ENCODE assay signal across 29 cellular contexts in genomic region chr14:90050271-90050670, GRCh38. TPM values are rescaled to one million over a fixed set of nuclear protein-coding genes. Genes with fewer than 3 reads are reported as not detected.
A peak's percentile ranks its signal among the peaks of the same experiment; 100 is the strongest.
DNase-seq lines count a peak whose midpoint lies in the region; ATAC-seq, FAIRE-seq and TF ChIP-seq lines count a peak whose summit lies in the region.
"Had no signal": no experiment of that assay in that cellular context is flagged by ENCODE, and none has a peak within 500 bp of the region (broad histone marks: within the 10 kb centered on the region; RNA-seq: fewer than 3 reads in every experiment).

No MANE protein-coding gene starts in this region.

- no peaks in the 10 kb centered on the region for H3K9me3 ChIP-seq in CD4-positive, alpha-beta memory T cell (ENCODE audit: control insufficient read depth in 1 of 2, low read length in 2 of 2)
- H3K9me3 ChIP-seq: A549 had no signal

- no peak overlapping the region for H3K56ac ChIP-seq in mesendoderm (ENCODE audit: low read length)

- POLR2A ChIA-PET in CD4-positive, alpha-beta memory T cell (lab: Charles Lee; ENCODE audit: partially characterized antibody), result no interaction called here

- FAIRE-seq in bronchial epithelial cell (lab: Jason Lieb, UNC), result peak; percentile 79
- FAIRE-seq: A549, GM12878, GM12892, GM18507 had no signal

- H2BK15ac ChIP-seq in mesendoderm (replicated peaks; ENCODE audit: low read depth), result no peak overlapping the region

- no peaks in the 10 kb centered on the region for H3K4me1 Mint-ChIP-seq in CD4-positive, alpha-beta memory T cell
- H3K4me1 Mint-ChIP-seq: B cell; CD8-positive, alpha-beta memory T cell had no signal

- no peaks in the 10 kb centered on the region for H3K9me3 Mint-ChIP-seq in CD4-positive, alpha-beta memory T cell
- H3K9me3 Mint-ChIP-seq: CD4-positive, alpha-beta T cell; CD8-positive, alpha-beta memory T cell had no signal

- H3K9ac ChIP-seq in mesendoderm (ENCODE audit: low read length), result no peak overlapping the region
- H3K9ac ChIP-seq: BLaER1 treated with 17β-estradiol and CSF1 and Interleukin-3, amounts not matched to agents 10 nM and 100 nM had no signal

- CTCF ChIA-PET in CD4-positive, alpha-beta memory T cell (lab: Charles Lee; ENCODE audit: partially characterized antibody), result no interaction called here

- H3K4me3 Mint-ChIP-seq in CD4-positive, alpha-beta memory T cell, result no peak overlapping the region
- H3K4me3 Mint-ChIP-seq: B cell; CD4-positive, alpha-beta T cell; CD8-positive, alpha-beta memory T cell had no signal

- no peaks in the 10 kb centered on the region for H3K4me1 ChIP-seq in mesendoderm (ENCODE audit: control insufficient read depth, low read depth, low read length)
- H3K4me1 ChIP-seq in CD4-positive, alpha-beta memory T cell (ENCODE audit: insufficient read depth, low read length), result no peaks in the 10 kb centered on the region

- H3K18ac ChIP-seq in mesendoderm (ENCODE audit: low read length), result no peak overlapping the region

- H3K4me2 ChIP-seq in mesendoderm (ENCODE audit: low read length), result no peak overlapping the region
- H3K4me2 ChIP-seq: A549; BLaER1 treated with 17β-estradiol and CSF1 and Interleukin-3, amounts not matched to agents 10 nM and 100 nM had no signal

- no peak overlapping the region for H3K4ac ChIP-seq in mesendoderm (ENCODE audit: low read depth, low read length)

- H3K27me3 ChIP-seq in bronchial epithelial cell (ENCODE audit: control insufficient read depth, insufficient read depth, low read length) (no peaks in the 10 kb centered on the region), mesendoderm (ENCODE audit: insufficient read depth, low read length, poor library complexity) (no peaks in the 10 kb centered on the region)
- peaks cover 5% of the 10 kb centered on the region for H3K27me3 ChIP-seq in CD4-positive, alpha-beta memory T cell (ENCODE audit: insufficient read depth, low read length)
- H3K27me3 ChIP-seq: BLaER1 treated with 17β-estradiol and CSF1 and Interleukin-3, amounts not matched to agents 10 nM and 100 nM had no signal

- no peak overlapping the region for H2BK5ac ChIP-seq in mesendoderm (ENCODE audit: low read length)

- no peak overlapping the region for H4K5ac ChIP-seq in mesendoderm (ENCODE audit: low read length)

- intact Hi-C loops in CD4-positive, alpha-beta memory T cell (cut with micrococcal nuclease), result no loop called here

- H4K8ac ChIP-seq in mesendoderm (ENCODE audit: low read depth, low read length), result no peak overlapping the region

- no peak overlapping the region for H3K4me3 ChIP-seq in bronchial epithelial cell (ENCODE audit: low read depth, low read length)
- H3K4me3 ChIP-seq in epithelial cell of esophagus (ENCODE audit: low read length), result no peak overlapping the region
- no peak overlapping the region for H3K4me3 ChIP-seq in mesendoderm (ENCODE audit: low read length)
- H3K4me3 ChIP-seq in CD4-positive, alpha-beta memory T cell (ENCODE audit: low read length in 2 of 2), result no peak overlapping the region
- H3K4me3 ChIP-seq: A549; BLaER1 treated with 17β-estradiol and CSF1 and Interleukin-3, amounts not matched to agents 10 nM and 100 nM; GM12878 had no signal

- H3K36me3 ChIP-seq in bronchial epithelial cell (ENCODE audit: control insufficient read depth, insufficient read depth, low read length) (no peaks in the 10 kb centered on the region), mesendoderm (ENCODE audit: control insufficient read depth, insufficient read depth, low read length) (no peaks in the 10 kb centered on the region)
- H3K36me3 ChIP-seq in CD4-positive, alpha-beta memory T cell (ENCODE audit: insufficient read depth, low read length), result no peaks in the 10 kb centered on the region

- DNase-seq in bronchial epithelial cell (ENCODE audit: low read depth), result no peak
- peak; percentile 21 for DNase-seq in epithelial cell of esophagus (ENCODE audit: low read depth)
- peak; percentile 82 for DNase-seq in islet precursor cell
- DNase-seq in mesendoderm, result peak; percentile 51
- no peak for DNase-seq in CD4-positive, alpha-beta memory T cell
- DNase-seq in activated CD4-positive, alpha-beta T cell treated with anti-CD3 and anti-CD28 coated beads for 1 hour, result no peak
- DNase-seq: AML-193; CD4-positive, alpha-beta T cell; CD8-positive, alpha-beta memory T cell; COR-L47; DMS 273 treated with DMSO at 0.1 percent for 48 hours; DMS153; DMS53; DMS79; DND-41; EL; GDM1 had no signal

- no CpG with 5 or more reads among the region's 4 CpGs for WGBS in mesendoderm (ENCODE audit: extremely low coverage, insufficient coverage, low lambda C conversion rate)

- no peak overlapping the region for H2BK120ac ChIP-seq in mesendoderm (ENCODE audit: low read depth, low read length)

- H3K79me1 ChIP-seq in mesendoderm (ENCODE audit: low read length), result no peaks in the 10 kb centered on the region

- H3K36me3 Mint-ChIP-seq in CD4-positive, alpha-beta memory T cell, result peaks cover 2 to 5% of the 10 kb centered on the region in 2 donors

- no peak overlapping the region for H3K23ac ChIP-seq in mesendoderm (ENCODE audit: low read length)

- no peak for TF ChIP-seq CTCF in bronchial epithelial cell (IDR thresholded peaks at IDR 0.05; ENCODE audit: insufficient read depth, low read length, severe bottlenecking)
- no peak for TF ChIP-seq CTCF in epithelial cell of esophagus (IDR thresholded peaks at IDR 0.05; ENCODE audit: insufficient read depth, low read depth, low read length, missing control alignments)

- no peak overlapping the region for H2AK5ac ChIP-seq in mesendoderm (ENCODE audit: low read length)

- H3K27ac Mint-ChIP-seq in CD4-positive, alpha-beta memory T cell, result no peak overlapping the region
- H3K27ac Mint-ChIP-seq: B cell; CD4-positive, alpha-beta T cell; CD8-positive, alpha-beta memory T cell had no signal

- H3K27me3 Mint-ChIP-seq in CD4-positive, alpha-beta memory T cell, result peaks cover 20 to 21% of the 10 kb centered on the region in 2 donors

- H3K79me2 ChIP-seq in mesendoderm (ENCODE audit: control insufficient read depth, insufficient read depth, low read length), result no peaks in the 10 kb centered on the region

- H3K27ac ChIP-seq in mesendoderm (ENCODE audit: low read depth, low read length), result no peak overlapping the region
- H3K27ac ChIP-seq in CD4-positive, alpha-beta memory T cell (ENCODE audit: low read depth, low read length), result no peak overlapping the region
- H3K27ac ChIP-seq: 22Rv1; A549; BLaER1 treated with 17β-estradiol and CSF1 and Interleukin-3, amounts not matched to agents 10 nM and 100 nM; C4-2B had no signal

- ATAC-seq in GM21576 (IDR thresholded peaks at IDR 0.05; ENCODE audit: unreplicated experiment), result no peak
- ATAC-seq: A549, GM12878 had no signal

RNA-seq across cellular contexts. Expression of gene KCNK13, which starts 11.5 kb away (rescaled TPM):
- total RNA-seq in bronchial epithelial cell, result not detected in 2 replicates
- 0.28 TPM for polyA plus RNA-seq in mesendoderm (2013, experiment 1 of 2)
- 0.21 TPM for polyA plus RNA-seq in mesendoderm (2013, experiment 2 of 2)
- under 1 TPM; 0.17 TPM for total RNA-seq in CD4-positive, alpha-beta memory T cell
- not detected for polyA plus RNA-seq in CD4-positive, alpha-beta memory T cell
- total RNA-seq: A172; B cell; CD4-positive, alpha-beta T cell; G401; GM12878 had no signal
- polyA plus RNA-seq: A549; BJ; CD8-positive, alpha-beta memory T cell; GM12878 had no signal

Comparison
In these comparisons a context has a peak if more than half of its experiments do, and no peak if none do; other contexts are left out.
1. DNase-seq: peak in epithelial cell of esophagus (single experiment), islet precursor cell (single experiment) and mesendoderm (single experiment); none in bronchial epithelial cell (single experiment), CD4-positive, alpha-beta memory T cell (0 of 5) and activated CD4-positive, alpha-beta T cell treated with anti-CD3 and anti-CD28 coated beads for 1 hour (single experiment).